In the genomic region with DNA sequence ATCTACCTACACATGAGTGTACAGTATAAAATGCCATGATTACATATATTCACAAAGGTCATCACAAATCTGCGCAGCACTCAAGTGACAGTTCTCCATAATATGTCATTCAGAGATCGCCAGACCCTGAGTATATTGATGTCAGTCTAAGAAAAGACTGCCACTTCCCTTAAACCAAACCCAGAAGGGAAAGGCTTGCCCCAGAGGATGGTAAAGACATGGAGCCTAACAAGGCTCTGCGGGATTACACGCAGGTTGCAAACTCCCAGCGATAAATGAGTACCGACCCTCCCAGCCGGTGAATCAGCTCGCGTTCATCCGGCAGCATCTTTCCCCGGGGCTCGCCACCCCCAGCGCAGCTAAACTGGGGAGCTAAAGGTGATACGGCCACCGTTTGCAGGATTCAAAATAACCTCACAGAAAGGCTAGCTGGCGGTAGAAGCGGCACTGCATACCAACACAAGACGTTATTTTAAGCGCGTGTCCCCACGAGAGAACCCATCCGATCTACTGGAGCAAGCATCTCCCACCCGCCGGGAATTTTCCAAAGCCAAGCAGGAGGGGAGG, we compare ENCODE assay signal across 8 cellular contexts. TPM values are rescaled to one million over a fixed set of nuclear protein-coding genes. Genes with fewer than 3 reads are reported as not detected.
A peak's percentile ranks its signal among the peaks of the same experiment; 100 is the strongest.
DNase-seq lines count a peak whose midpoint lies in the region; FAIRE-seq and TF ChIP-seq lines count a peak whose summit lies in the region.

No MANE protein-coding gene starts in this region.

- H3K36me3 ChIP-seq in liver (ENCODE audit: control insufficient read depth in 4 of 4, insufficient read depth in 3 of 4, low read depth in 1 of 4, low read length in 3 of 4), result no peaks in the 10 kb centered on the region

- H3K9ac ChIP-seq in liver (ENCODE audit: low read depth in 1 of 2, low read length in 2 of 2), result no peak overlapping the region

- no peak for FAIRE-seq in HTR-8/SVneo (lab: Jason Lieb, UNC)

- WGBS in liver, result 18% methylated on average over 24 of the region's 24 CpGs

- peak overlapping the region; percentile 94 for H3K4me3 Mint-ChIP-seq in chondrocyte (ENCODE audit: unreplicated experiment)

- DNase-seq in NCI-H748 (lab: John Stamatoyannopoulos, UW; ENCODE audit: unreplicated experiment), result peak; percentile 51
- no peak for DNase-seq in NCI-H748 treated with DMSO at 0.1 percent for 48 hours (lab: John Stamatoyannopoulos, UW)
- peak; percentile 45 for DNase-seq in HTR-8/SVneo (ENCODE audit: insufficient read length, low spot score)
- DNase-seq in activated CD4-positive, alpha-beta T cell treated with anti-CD3 and anti-CD28 coated beads for 1 hour, result peak; percentile 30
- DNase-seq in chondrocyte (ENCODE audit: low spot score), result no peak
- DNase-seq in stimulated activated CD4-positive, alpha-beta T cell treated with anti-CD3 and anti-CD28 coated beads, Interleukin-4, amount 100 ng/mL, for 4 hours, result peak; percentile 40 to 47
- DNase-seq in posterior vena cava (ENCODE audit: low spot score), result no peak

- no peak for TF ChIP-seq CTCF in chondrocyte (IDR thresholded peaks at IDR 0.05)
- TF ChIP-seq CTCF in liver (IDR thresholded peaks at IDR 0.05; ENCODE audit: low read depth, low read length, missing input control), result no peak

- H3K27me3 Mint-ChIP-seq in chondrocyte (ENCODE audit: low read depth), result no peaks in the 10 kb centered on the region

- no peaks in the 10 kb centered on the region for H3K27me3 ChIP-seq in liver (ENCODE audit: control insufficient read depth in 4 of 4, insufficient read depth in 4 of 4, low read length in 3 of 4)

- peaks cover 30% of the 10 kb centered on the region for H3K4me1 Mint-ChIP-seq in chondrocyte (ENCODE audit: low read depth)

- no peaks in the 10 kb centered on the region for H3K36me3 Mint-ChIP-seq in chondrocyte (ENCODE audit: low read depth)

- peak overlapping the region; percentile 71 for H3K27ac Mint-ChIP-seq in chondrocyte (ENCODE audit: unreplicated experiment)

- peak overlapping the region in 2 of 3 donors; percentile 60 to 89 for H3K4me3 ChIP-seq in liver (ENCODE audit: low read depth in 1 of 3, low read length in 3 of 3)

- no peaks in the 10 kb centered on the region for H3K9me3 Mint-ChIP-seq in chondrocyte (ENCODE audit: low read depth)

- intact Hi-C loops in posterior vena cava (cut with DNase I), result no loop called here

- no peaks in the 10 kb centered on the region for H3K9me3 ChIP-seq in liver (ENCODE audit: control insufficient read depth in 4 of 4, low read length in 3 of 4)

- no peak overlapping the region for H3K27ac ChIP-seq in liver (ENCODE audit: low read depth in 1 of 2, low read length in 2 of 2)

- H3K4me1 ChIP-seq in liver (ENCODE audit: control insufficient read depth in 4 of 4, insufficient read depth in 4 of 4, low read length in 3 of 4), result peaks cover 4 to 17% (median 11%) of the 10 kb centered on the region in 4 donors

- TF ChIP-seq RAD21 in liver (IDR thresholded peaks at IDR 0.05), result no peak

TF ChIP-seq in liver, 16 proteins besides CTCF, POLR2A, EP300 and RAD21:
- TF ChIP-seq YY1 (IDR thresholded peaks at IDR 0.05) (no peak), TAF1 (conservative IDR thresholded peaks at IDR 0.05) (no peak), FOXA2 (IDR thresholded peaks at IDR 0.05) (no peak), FOXA1 (IDR thresholded peaks at IDR 0.05) (no peak), RXRA (IDR thresholded peaks at IDR 0.05) (no peak), EGR1 (IDR thresholded peaks at IDR 0.05; ENCODE audit: low read depth in 2 of 2) (no peak), NR2F2 (IDR thresholded peaks at IDR 0.05) (no peak), SP1 (IDR thresholded peaks at IDR 0.05) (no peak), HNF4G (IDR thresholded peaks at IDR 0.05) (no peak), JUND (IDR thresholded peaks at IDR 0.05) (no peak), HNF4A (conservative IDR thresholded peaks at IDR 0.05) (no peak), GABPA (IDR thresholded peaks at IDR 0.05 in 1 of 2, conservative IDR thresholded peaks at IDR 0.05 in 1 of 2) (no peak)
- TF ChIP-seq, protein P1, sequence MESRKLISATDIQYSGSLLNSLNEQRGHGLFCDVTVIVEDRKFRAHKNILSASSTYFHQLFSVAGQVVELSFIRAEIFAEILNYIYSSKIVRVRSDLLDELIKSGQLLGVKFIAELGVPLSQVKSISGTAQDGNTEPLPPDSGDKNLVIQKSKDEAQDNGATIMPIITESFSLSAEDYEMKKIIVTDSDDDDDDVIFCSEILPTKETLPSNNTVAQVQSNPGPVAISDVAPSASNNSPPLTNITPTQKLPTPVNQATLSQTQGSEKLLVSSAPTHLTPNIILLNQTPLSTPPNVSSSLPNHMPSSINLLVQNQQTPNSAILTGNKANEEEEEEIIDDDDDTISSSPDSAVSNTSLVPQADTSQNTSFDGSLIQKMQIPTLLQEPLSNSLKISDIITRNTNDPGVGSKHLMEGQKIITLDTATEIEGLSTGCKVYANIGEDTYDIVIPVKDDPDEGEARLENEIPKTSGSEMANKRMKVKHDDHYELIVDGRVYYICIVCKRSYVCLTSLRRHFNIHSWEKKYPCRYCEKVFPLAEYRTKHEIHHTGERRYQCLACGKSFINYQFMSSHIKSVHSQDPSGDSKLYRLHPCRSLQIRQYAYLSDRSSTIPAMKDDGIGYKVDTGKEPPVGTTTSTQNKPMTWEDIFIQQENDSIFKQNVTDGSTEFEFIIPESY (IDR thresholded peaks at IDR 0.05), result no peak
- TF ChIP-seq, protein P2, sequence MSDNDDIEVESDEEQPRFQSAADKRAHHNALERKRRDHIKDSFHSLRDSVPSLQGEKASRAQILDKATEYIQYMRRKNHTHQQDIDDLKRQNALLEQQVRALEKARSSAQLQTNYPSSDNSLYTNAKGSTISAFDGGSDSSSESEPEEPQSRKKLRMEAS (IDR thresholded peaks at IDR 0.05), result no peak
- TF ChIP-seq, protein P3, sequence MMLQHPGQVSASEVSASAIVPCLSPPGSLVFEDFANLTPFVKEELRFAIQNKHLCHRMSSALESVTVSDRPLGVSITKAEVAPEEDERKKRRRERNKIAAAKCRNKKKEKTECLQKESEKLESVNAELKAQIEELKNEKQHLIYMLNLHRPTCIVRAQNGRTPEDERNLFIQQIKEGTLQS (IDR thresholded peaks at IDR 0.05), result no peak
- TF ChIP-seq, protein P4, sequence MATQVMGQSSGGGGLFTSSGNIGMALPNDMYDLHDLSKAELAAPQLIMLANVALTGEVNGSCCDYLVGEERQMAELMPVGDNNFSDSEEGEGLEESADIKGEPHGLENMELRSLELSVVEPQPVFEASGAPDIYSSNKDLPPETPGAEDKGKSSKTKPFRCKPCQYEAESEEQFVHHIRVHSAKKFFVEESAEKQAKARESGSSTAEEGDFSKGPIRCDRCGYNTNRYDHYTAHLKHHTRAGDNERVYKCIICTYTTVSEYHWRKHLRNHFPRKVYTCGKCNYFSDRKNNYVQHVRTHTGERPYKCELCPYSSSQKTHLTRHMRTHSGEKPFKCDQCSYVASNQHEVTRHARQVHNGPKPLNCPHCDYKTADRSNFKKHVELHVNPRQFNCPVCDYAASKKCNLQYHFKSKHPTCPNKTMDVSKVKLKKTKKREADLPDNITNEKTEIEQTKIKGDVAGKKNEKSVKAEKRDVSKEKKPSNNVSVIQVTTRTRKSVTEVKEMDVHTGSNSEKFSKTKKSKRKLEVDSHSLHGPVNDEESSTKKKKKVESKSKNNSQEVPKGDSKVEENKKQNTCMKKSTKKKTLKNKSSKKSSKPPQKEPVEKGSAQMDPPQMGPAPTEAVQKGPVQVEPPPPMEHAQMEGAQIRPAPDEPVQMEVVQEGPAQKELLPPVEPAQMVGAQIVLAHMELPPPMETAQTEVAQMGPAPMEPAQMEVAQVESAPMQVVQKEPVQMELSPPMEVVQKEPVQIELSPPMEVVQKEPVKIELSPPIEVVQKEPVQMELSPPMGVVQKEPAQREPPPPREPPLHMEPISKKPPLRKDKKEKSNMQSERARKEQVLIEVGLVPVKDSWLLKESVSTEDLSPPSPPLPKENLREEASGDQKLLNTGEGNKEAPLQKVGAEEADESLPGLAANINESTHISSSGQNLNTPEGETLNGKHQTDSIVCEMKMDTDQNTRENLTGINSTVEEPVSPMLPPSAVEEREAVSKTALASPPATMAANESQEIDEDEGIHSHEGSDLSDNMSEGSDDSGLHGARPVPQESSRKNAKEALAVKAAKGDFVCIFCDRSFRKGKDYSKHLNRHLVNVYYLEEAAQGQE (IDR thresholded peaks at IDR 0.05), result no peak

RNA-seq across cellular contexts. Expression of a gene that starts 0.7 kb away (rescaled TPM):
- 40.9 to 44.7 TPM (median 41.0 TPM) in 3 replicates for total RNA-seq in chondrocyte
- total RNA-seq in liver, result 1 to 10 TPM; 4.8 to 7.1 TPM
- polyA plus RNA-seq in liver, result 1 to 10 TPM; 1.0 to 1.3 TPM
- 10 to 100 TPM; 42.3 to 44.7 TPM for total RNA-seq in posterior vena cava

RNA-seq across cellular contexts. Expression of a gene that starts 40.8 kb away (rescaled TPM):
- total RNA-seq in chondrocyte (160 to 179 TPM (median 166 TPM) in 3 replicates), liver (10 to 100 TPM; 42.4 to 55.6 TPM), posterior vena cava (100 to 1,000 TPM; 118 to 176 TPM)
- polyA plus RNA-seq in liver, result 10 to 100 TPM; 12.1 to 20.9 TPM

Comparison
In these comparisons a context has a peak if more than half of its experiments do, and no peak if none do; other contexts are left out.
1. DNase-seq: peak in NCI-H748 (single experiment), HTR-8/SVneo (single experiment), activated CD4-positive, alpha-beta T cell treated with anti-CD3 and anti-CD28 coated beads for 1 hour (single experiment) and stimulated activated CD4-positive, alpha-beta T cell treated with anti-CD3 and anti-CD28 coated beads, Interleukin-4, amount 100 ng/mL, for 4 hours (2 of 2); none in NCI-H748 treated with DMSO at 0.1 percent for 48 hours (single experiment), chondrocyte (single experiment) and posterior vena cava (single experiment).